In the genomic region with DNA sequence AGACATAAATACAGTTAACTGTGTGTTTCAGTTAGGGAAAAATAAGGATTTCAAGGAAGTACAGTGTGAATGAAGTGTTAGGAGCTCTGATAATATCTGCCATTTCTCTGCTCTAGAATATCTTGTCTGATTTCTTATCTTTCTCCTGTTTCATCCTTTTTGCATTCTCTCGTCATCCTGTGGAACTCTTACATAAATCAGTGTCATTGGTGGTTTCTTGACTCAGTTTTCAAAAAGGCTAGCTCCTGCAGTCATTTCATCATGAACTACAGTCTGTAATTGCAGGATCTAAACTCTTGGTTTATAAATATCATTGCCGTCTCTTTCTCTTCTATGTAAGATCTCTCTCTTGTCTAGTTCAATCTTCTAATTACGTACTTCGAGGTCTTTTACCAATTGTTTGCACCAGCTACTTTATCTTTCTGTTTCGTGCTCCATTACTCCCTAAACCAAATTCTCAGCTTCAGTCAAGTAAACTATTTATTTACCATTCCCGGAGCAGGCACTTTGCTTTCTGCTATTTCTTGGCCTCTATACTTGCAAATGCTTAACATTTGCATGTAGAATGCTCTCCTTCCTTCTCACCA, we compare ENCODE assay signal across 22 cellular contexts.
"Had no signal": no experiment of that assay in that cellular context is flagged by ENCODE, and none has a peak within 500 bp of the region (broad histone marks: within the 10 kb centered on the region; RNA-seq: fewer than 3 reads in every experiment).

No MANE protein-coding gene starts in this region.

- DNase-seq: activated B cell treated with CpG ODN at 0.5 μM for 24 hours; activated CD4-positive, alpha-beta T cell treated with anti-CD3 and anti-CD28 coated beads, Interleukin-2, amount 10 ng/mL, durations not matched to agents 24 days and 14 days; activated CD8-positive, alpha-beta memory T cell treated with anti-CD3 and anti-CD28 coated beads, Interleukin-2, amount 50 U/mL, for 4 hours; activated CD8-positive, alpha-beta T cell treated with anti-CD3 and anti-CD28 coated beads, Interleukin-2, amount 10 ng/mL, durations not matched to agents 7 days and 5 days; activated naive CD8-positive, alpha-beta T cell treated with anti-CD3 and anti-CD28 coated beads for 36 hours; cerebellar nuclear complex; effector CD8-positive, alpha-beta T cell; erythroblast; left ventricle myocardium superior; natural killer cell; posterior cingulate gyrus; stimulated activated CD4-positive, alpha-beta T cell treated with anti-CD3 and anti-CD28 coated beads, Interleukin-4, amount 100 ng/mL, for 4 hours; stimulated activated CD8-positive, alpha-beta memory T cell treated with anti-CD3 and anti-CD28 coated beads, Interleukin-4, amount 100 ng/mL, for 48 hours; stimulated activated naive CD4-positive, alpha-beta T cell treated with Interleukin-2 at 50 U/mL for 16 hours; transverse colon had no signal

- H3K9me3 Mint-ChIP-seq: activated B cell treated with CpG ODN at 0.5 μM for 24 hours; activated CD4-positive, alpha-beta T cell treated with anti-CD3 and anti-CD28 coated beads, Interleukin-2, amount 10 ng/mL, durations not matched to agents 24 days and 14 days; activated naive CD8-positive, alpha-beta T cell treated with anti-CD3 and anti-CD28 coated beads for 36 hours; activated T-helper 1 cell treated with anti-CD3 and anti-CD28 coated beads, Interleukin-12 subunit alpha, Interleukin-12 subunit beta, Interleukin-2, Interleukin-4 antibody, amounts not matched to agents 30 ng/mL and 10 ng/mL and 1 ng/mL, durations not matched to agents 14 hours and 24 hours and 36 hours; memory B cell; natural killer cell had no signal

- H3K36me3 ChIP-seq: breast epithelium, gastroesophageal sphincter, right atrium auricular region, transverse colon, vagina had no signal

- H3K4me3 Mint-ChIP-seq: activated B cell treated with CpG ODN at 0.5 μM for 24 hours; activated CD4-positive, alpha-beta T cell treated with anti-CD3 and anti-CD28 coated beads, Interleukin-2, amount 10 ng/mL, durations not matched to agents 24 days and 14 days; activated CD8-positive, alpha-beta T cell treated with anti-CD3 and anti-CD28 coated beads, Interleukin-2, amount 10 ng/mL, durations not matched to agents 7 days and 5 days; activated naive CD8-positive, alpha-beta T cell treated with anti-CD3 and anti-CD28 coated beads for 36 hours; activated T-helper 1 cell treated with anti-CD3 and anti-CD28 coated beads, Interleukin-12 subunit alpha, Interleukin-12 subunit beta, Interleukin-2, Interleukin-4 antibody, amounts not matched to agents 30 ng/mL and 10 ng/mL and 1 ng/mL, durations not matched to agents 14 hours and 24 hours and 36 hours; memory B cell; natural killer cell had no signal

- H3K4me1 ChIP-seq: breast epithelium, right atrium auricular region, transverse colon, vagina had no signal

- ATAC-seq: activated CD8-positive, alpha-beta T cell treated with anti-CD3 and anti-CD28 coated beads, Interleukin-2, amount 10 ng/mL, durations not matched to agents 7 days and 5 days; gastroesophageal sphincter; left ventricle myocardium superior; natural killer cell had no signal

- H3K4me1 Mint-ChIP-seq: activated B cell treated with CpG ODN at 0.5 μM for 24 hours; activated CD4-positive, alpha-beta T cell treated with anti-CD3 and anti-CD28 coated beads, Interleukin-2, amount 10 ng/mL, durations not matched to agents 24 days and 14 days; activated naive CD8-positive, alpha-beta T cell treated with anti-CD3 and anti-CD28 coated beads for 36 hours; memory B cell; natural killer cell had no signal

- H3K36me3 Mint-ChIP-seq: activated naive CD8-positive, alpha-beta T cell treated with anti-CD3 and anti-CD28 coated beads for 36 hours; memory B cell; natural killer cell had no signal

- H3K9me3 ChIP-seq: breast epithelium, gastroesophageal sphincter, right atrium auricular region, transverse colon, vagina had no signal

- H3K4me3 ChIP-seq: breast epithelium, gastroesophageal sphincter, right atrium auricular region, skin epidermis, transverse colon, vagina had no signal

- H3K27me3 ChIP-seq: breast epithelium, gastroesophageal sphincter, right atrium auricular region, transverse colon, vagina had no signal

- H3K27ac Mint-ChIP-seq: activated B cell treated with CpG ODN at 0.5 μM for 24 hours; activated CD4-positive, alpha-beta T cell treated with anti-CD3 and anti-CD28 coated beads, Interleukin-2, amount 10 ng/mL, durations not matched to agents 24 days and 14 days; activated CD8-positive, alpha-beta T cell treated with anti-CD3 and anti-CD28 coated beads, Interleukin-2, amount 10 ng/mL, durations not matched to agents 7 days and 5 days; activated naive CD8-positive, alpha-beta T cell treated with anti-CD3 and anti-CD28 coated beads for 36 hours; activated T-helper 1 cell treated with anti-CD3 and anti-CD28 coated beads, Interleukin-12 subunit alpha, Interleukin-12 subunit beta, Interleukin-2, Interleukin-4 antibody, amounts not matched to agents 30 ng/mL and 10 ng/mL and 1 ng/mL, durations not matched to agents 14 hours and 24 hours and 36 hours; memory B cell; natural killer cell had no signal

- H3K27ac ChIP-seq: breast epithelium, gastroesophageal sphincter, right atrium auricular region, skin epidermis, vagina had no signal

- H3K27me3 Mint-ChIP-seq: activated B cell treated with CpG ODN at 0.5 μM for 24 hours; activated CD4-positive, alpha-beta T cell treated with anti-CD3 and anti-CD28 coated beads, Interleukin-2, amount 10 ng/mL, durations not matched to agents 24 days and 14 days; activated naive CD8-positive, alpha-beta T cell treated with anti-CD3 and anti-CD28 coated beads for 36 hours; memory B cell had no signal
